In the genomic region with DNA sequence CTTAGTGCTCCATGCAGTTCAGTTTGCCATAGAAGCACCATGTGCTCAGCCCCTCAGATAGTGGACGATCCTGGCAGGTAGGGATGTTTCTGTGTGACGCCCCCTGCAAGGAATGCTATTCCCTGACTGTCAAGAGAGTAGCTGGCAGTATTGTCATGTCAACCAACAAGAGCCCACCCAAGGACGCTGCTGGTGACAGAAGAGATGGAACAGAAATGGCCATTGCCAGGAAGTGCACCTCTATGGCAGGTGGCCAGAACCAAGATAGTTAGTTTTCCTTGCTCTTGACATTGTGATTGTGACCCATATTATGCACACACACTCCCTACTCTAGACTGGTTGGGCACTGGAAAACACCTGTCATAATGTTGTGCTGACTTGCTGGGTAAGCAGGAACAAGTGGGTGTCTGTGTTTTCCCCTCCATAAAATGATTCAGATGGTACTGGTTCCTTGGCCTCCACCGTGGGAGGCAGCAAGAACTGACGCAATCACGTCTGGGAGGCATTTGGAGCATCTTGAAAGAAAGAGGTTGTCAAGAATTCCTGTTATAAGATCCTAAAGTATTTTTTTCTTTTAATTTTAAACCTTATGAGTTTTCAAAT, we compare ENCODE assay signal across 10 cellular contexts.
DNase-seq lines count a peak whose midpoint lies in the region; ATAC-seq and TF ChIP-seq lines count a peak whose summit lies in the region.
"Had no signal": no experiment of that assay in that cellular context is flagged by ENCODE, and none has a peak within 500 bp of the region (broad histone marks: within the 10 kb centered on the region; RNA-seq: fewer than 3 reads in every experiment).

No MANE protein-coding gene starts in this region.

- H3K27me3 ChIP-seq in naive thymus-derived CD4-positive, alpha-beta T cell (ENCODE audit: control insufficient read depth in 2 of 2, insufficient read depth in 2 of 2, low read length in 2 of 2) = no peaks in the 10 kb centered on the region
- H3K27me3 ChIP-seq: sigmoid colon had no signal

- peak overlapping the region; percentile 97 for H3K27ac Mint-ChIP-seq in activated naive CD8-positive, alpha-beta T cell treated with anti-CD3 and anti-CD28 coated beads for 36 hours
- H3K27ac Mint-ChIP-seq in naive thymus-derived CD4-positive, alpha-beta T cell = peak overlapping the region; percentile 95 to 100 (median 99)

- no peaks in the 10 kb centered on the region for H3K27me3 Mint-ChIP-seq in activated naive CD8-positive, alpha-beta T cell treated with anti-CD3 and anti-CD28 coated beads for 36 hours
- H3K27me3 Mint-ChIP-seq in naive thymus-derived CD4-positive, alpha-beta T cell = no peaks in the 10 kb centered on the region

- peak overlapping the region; percentile 41 for H3K4me3 ChIP-seq in naive thymus-derived CD4-positive, alpha-beta T cell (ENCODE audit: low read length)
- H3K4me3 ChIP-seq: sigmoid colon had no signal

- no peak overlapping the region for H3K4me3 Mint-ChIP-seq in activated naive CD8-positive, alpha-beta T cell treated with anti-CD3 and anti-CD28 coated beads for 36 hours
- H3K4me3 Mint-ChIP-seq in naive thymus-derived CD4-positive, alpha-beta T cell = peak overlapping the region; percentile 33 to 91 (median 76)

- TF ChIP-seq CTCF in C4-2B (conservative IDR thresholded peaks at IDR 0.05) = no peak

- H3K9me3 ChIP-seq in naive thymus-derived CD4-positive, alpha-beta T cell (ENCODE audit: control insufficient read depth in 2 of 3, low read length in 3 of 3) = no peaks in the 10 kb centered on the region
- H3K9me3 ChIP-seq: sigmoid colon had no signal

- peak; percentile 22 for DNase-seq in NCI-H748 treated with DMSO at 0.1 percent for 48 hours (lab: John Stamatoyannopoulos, UW)
- peak; percentile 61 for DNase-seq in activated naive CD8-positive, alpha-beta T cell treated with anti-CD3 and anti-CD28 coated beads for 36 hours
- DNase-seq in naive thymus-derived CD4-positive, alpha-beta T cell = peak in 7 of 9 donors; percentile 23 to 81 (median 43)
- no peak for DNase-seq in glomerular visceral epithelial cell (ENCODE audit: extremely low spot score)
- DNase-seq in foreskin melanocyte = no peak
- DNase-seq in DMS79 treated with DMSO at 0.1 percent for 48 hours (lab: John Stamatoyannopoulos, UW) = no peak
- DNase-seq: sigmoid colon had no signal

- POLR2A ChIA-PET in naive thymus-derived CD4-positive, alpha-beta T cell (lab: Charles Lee) = interaction anchor here (0.7 to 2.2 kb wide), 4 partner anchors 11 to 503 kb away, joined by 4 to 10 read pairs (median 5); no protein-coding TSS in a partner anchor

- H3K4me1 Mint-ChIP-seq in activated naive CD8-positive, alpha-beta T cell treated with anti-CD3 and anti-CD28 coated beads for 36 hours = peaks cover 59% of the 10 kb centered on the region
- H3K4me1 Mint-ChIP-seq in naive thymus-derived CD4-positive, alpha-beta T cell = peaks cover 28 to 81% (median 74%) of the 10 kb centered on the region in 7 donors

- peaks cover 22% of the 10 kb centered on the region for H3K9me3 Mint-ChIP-seq in activated naive CD8-positive, alpha-beta T cell treated with anti-CD3 and anti-CD28 coated beads for 36 hours
- H3K9me3 Mint-ChIP-seq in naive thymus-derived CD4-positive, alpha-beta T cell = peaks cover 0 to 10% (median 0%) of the 10 kb centered on the region in 11 donors
- H3K9me3 Mint-ChIP-seq: central memory CD8-positive, alpha-beta T cell had no signal

- peaks cover 74% of the 10 kb centered on the region for H3K36me3 Mint-ChIP-seq in activated naive CD8-positive, alpha-beta T cell treated with anti-CD3 and anti-CD28 coated beads for 36 hours
- peaks cover 0 to 29% (median 3%) of the 10 kb centered on the region in 5 donors for H3K36me3 Mint-ChIP-seq in naive thymus-derived CD4-positive, alpha-beta T cell

- ATAC-seq in naive thymus-derived CD4-positive, alpha-beta T cell = peak; percentile 83
- ATAC-seq in GM21717 (IDR thresholded peaks at IDR 0.05; ENCODE audit: unreplicated experiment) = no peak

- H3K36me3 ChIP-seq in naive thymus-derived CD4-positive, alpha-beta T cell (ENCODE audit: control insufficient read depth in 2 of 3, insufficient read depth in 3 of 3, low read length in 3 of 3) = no peaks in the 10 kb centered on the region
- H3K36me3 ChIP-seq: sigmoid colon had no signal

- H3K4me1 ChIP-seq in naive thymus-derived CD4-positive, alpha-beta T cell (ENCODE audit: control insufficient read depth in 2 of 2, insufficient read depth in 2 of 2, low read length in 2 of 2) = peaks cover 18 to 42% of the 10 kb centered on the region in 2 donors
- H3K4me1 ChIP-seq: sigmoid colon had no signal

- intact Hi-C loops in naive thymus-derived CD4-positive, alpha-beta T cell (cut with micrococcal nuclease) = loop anchor here (1.0 to 10.0 kb wide), 7 partner anchors 28 to 868 kb away; a partner anchor contains a TSS

- H3K27ac ChIP-seq in C4-2B = peak overlapping the region; percentile 42; the same call in 1 of the 2 replicates
- H3K27ac ChIP-seq in naive thymus-derived CD4-positive, alpha-beta T cell (ENCODE audit: low read depth, low read length) = peak overlapping the region; percentile 84
- H3K27ac ChIP-seq: sigmoid colon had no signal

- CTCF ChIA-PET in naive thymus-derived CD4-positive, alpha-beta T cell (lab: Charles Lee) = interaction anchor here (0.6 to 1.7 kb wide), 5 partner anchors 11 to 465 kb away, joined by 3 to 5 read pairs (median 4); no protein-coding TSS in a partner anchor

Comparison
In these comparisons a context has a peak if more than half of its experiments do, and no peak if none do; other contexts are left out.
1. DNase-seq: peak in NCI-H748 treated with DMSO at 0.1 percent for 48 hours (single experiment), activated naive CD8-positive, alpha-beta T cell treated with anti-CD3 and anti-CD28 coated beads for 36 hours (single experiment) and naive thymus-derived CD4-positive, alpha-beta T cell (7 of 9); none in glomerular visceral epithelial cell (single experiment), foreskin melanocyte (single experiment) and DMS79 treated with DMSO at 0.1 percent for 48 hours (single experiment).